In the genomic region with DNA sequence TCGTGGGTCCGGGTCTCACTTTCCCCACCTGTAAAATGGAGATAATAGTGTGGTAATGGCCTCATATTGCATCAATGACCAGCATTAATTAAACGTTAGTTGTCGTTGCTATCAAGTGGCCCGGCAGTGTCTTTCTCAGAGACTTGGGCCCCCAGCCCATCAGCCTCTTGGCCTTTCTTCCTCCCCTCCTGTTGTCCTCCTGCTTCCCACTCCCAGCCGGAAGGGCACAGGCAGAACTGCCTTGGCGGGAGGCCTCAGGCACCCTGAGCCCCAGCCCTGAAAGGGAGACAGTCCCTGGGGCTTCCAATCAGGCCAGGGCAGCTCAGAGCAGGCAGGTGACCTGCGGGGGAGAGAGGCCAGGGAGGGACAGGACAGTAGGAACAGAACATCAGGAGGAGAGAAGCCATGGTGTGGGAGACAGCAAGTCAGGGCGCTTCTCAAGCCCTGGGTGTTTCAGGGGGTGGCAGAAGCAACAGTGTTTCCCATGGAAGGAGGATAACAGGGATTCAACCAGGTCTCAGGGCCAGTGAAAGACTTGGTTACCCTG, we compare ENCODE assay signal across 24 cellular contexts. TPM values are rescaled to one million over a fixed set of nuclear protein-coding genes. Genes with fewer than 3 reads are reported as not detected.
DNase-seq lines count a peak whose midpoint lies in the region; ATAC-seq lines count a peak whose summit lies in the region.
"Had no signal": no experiment of that assay in that cellular context is flagged by ENCODE, and none has a peak within 500 bp of the region (broad histone marks: within the 10 kb centered on the region; RNA-seq: fewer than 3 reads in every experiment).

No MANE protein-coding gene starts in this region.

- no peaks in the 10 kb centered on the region for H3K36me3 Mint-ChIP-seq in activated T-cell treated with anti-CD3 and anti-CD28 coated beads, Interleukin-2, amount 50 U/mL, for 72 hours (ENCODE audit: insufficient read depth in 2 of 2)
- H3K36me3 Mint-ChIP-seq in effector memory CD8-positive, alpha-beta T cell (ENCODE audit: insufficient read depth) = peaks cover 8% of the 10 kb centered on the region

- H3K4me1 ChIP-seq in neuronal stem cell (ENCODE audit: control insufficient read depth in 2 of 2, insufficient read depth in 1 of 2, low read depth in 1 of 2, low read length in 2 of 2) = peaks cover 5% of the 10 kb centered on the region in 2 donors
- H3K4me1 ChIP-seq: SJCRH30 had no signal

- H3K4me3 ChIP-seq in neuronal stem cell (ENCODE audit: low read length in 2 of 2) = no peak overlapping the region
- H3K4me3 ChIP-seq: Peyer's patch, SJCRH30 had no signal

- peaks cover 35% of the 10 kb centered on the region for H3K4me1 Mint-ChIP-seq in activated T-cell treated with anti-CD3 and anti-CD28 coated beads, Interleukin-2, amount 50 U/mL, for 72 hours (ENCODE audit: low read depth)
- peaks cover 39 to 40% of the 10 kb centered on the region in 2 donors for H3K4me1 Mint-ChIP-seq in effector memory CD8-positive, alpha-beta T cell (ENCODE audit: low read depth in 2 of 2)

- H3K4ac ChIP-seq in neuronal stem cell (ENCODE audit: low read length) = no peak overlapping the region

- no peak overlapping the region for H3K4me3 Mint-ChIP-seq in activated T-cell treated with anti-CD3 and anti-CD28 coated beads, Interleukin-2, amount 50 U/mL, for 72 hours
- H3K4me3 Mint-ChIP-seq in effector memory CD8-positive, alpha-beta T cell = no peak overlapping the region
- H3K4me3 Mint-ChIP-seq: HFFc6 had no signal

- H3K18ac ChIP-seq in neuronal stem cell (ENCODE audit: low read length) = peak overlapping the region; percentile 44

- H2AK5ac ChIP-seq in neuronal stem cell (ENCODE audit: low read depth, low read length) = no peak overlapping the region

- peak overlapping the region; percentile 20 for H3K27ac Mint-ChIP-seq in activated T-cell treated with anti-CD3 and anti-CD28 coated beads, Interleukin-2, amount 50 U/mL, for 72 hours
- H3K27ac Mint-ChIP-seq in effector memory CD8-positive, alpha-beta T cell = peak overlapping the region; percentile 10 to 91
- H3K27ac Mint-ChIP-seq: HFFc6 had no signal

- H3K27me3 Mint-ChIP-seq in activated T-cell treated with anti-CD3 and anti-CD28 coated beads, Interleukin-2, amount 50 U/mL, for 72 hours (ENCODE audit: low read depth) = no peaks in the 10 kb centered on the region
- H3K27me3 Mint-ChIP-seq in effector memory CD8-positive, alpha-beta T cell = no peaks in the 10 kb centered on the region

- no peak overlapping the region for H3K27ac ChIP-seq in neuronal stem cell (replicated peaks; ENCODE audit: low read length)
- H3K27ac ChIP-seq: 22Rv1, C4-2B, Peyer's patch, SJCRH30 had no signal

- H3K9me3 ChIP-seq in neuronal stem cell (replicated peaks in 1 of 2; ENCODE audit: control insufficient read depth in 2 of 2, insufficient read depth in 1 of 2, low read depth in 1 of 2, low read length in 2 of 2) = peaks cover under 1% of the 10 kb centered on the region in 2 donors
- H3K9me3 ChIP-seq: Peyer's patch, SJCRH30 had no signal

- peaks cover 4 to 23% of the 10 kb centered on the region in 2 donors for H3K36me3 ChIP-seq in neuronal stem cell (replicated peaks in 1 of 2; ENCODE audit: control insufficient read depth in 2 of 2, insufficient read depth in 2 of 2, low read length in 2 of 2)

- no peak for DNase-seq in activated T-cell treated with anti-CD3 and anti-CD28 coated beads, Interleukin-2, amount 50 U/mL, for 72 hours
- DNase-seq in activated T-cell treated with anti-CD3 and anti-CD28 coated beads for 4 hours (no peak), neuronal stem cell (ENCODE audit: low spot score) (no peak), cortex of kidney (lab: John Stamatoyannopoulos, UW) (no peak), NAMALWA (ENCODE audit: low spot score) (no peak), left ventricle myocardium superior (no peak), NCI-H1930 (lab: John Stamatoyannopoulos, UW) (no peak)
- no peak for DNase-seq in effector memory CD8-positive, alpha-beta T cell
- DNase-seq: AML-193, DMS53, GDM1, HFFc6, MM.1S, NCI-H1092, NCI-H1436 treated with DMSO at 0.1 percent for 48 hours, NCI-H2029 treated with DMSO at 0.1 percent for 48 hours, NCI-H524 treated with DMSO at 0.1 percent for 48 hours, NCI-H82, Peyer's patch, SJCRH30 had no signal

- no CpG with 5 or more reads among the region's 9 CpGs for WGBS in neuronal stem cell (ENCODE audit: extremely low coverage in 2 of 2, insufficient read length in 2 of 2, insufficient replicate concordance in 1 of 2), 2 donors

- intact Hi-C loops in left ventricle myocardium superior (cut with micrococcal nuclease) = no loop called here

- H3K27me3 ChIP-seq in neuronal stem cell (ENCODE audit: control insufficient read depth in 3 of 3, insufficient read depth in 3 of 3, low read depth in 1 of 3, low read length in 3 of 3) = no peaks in the 10 kb centered on the region
- H3K27me3 ChIP-seq: Peyer's patch, SJCRH30 had no signal

- H2AFZ ChIP-seq in neuronal stem cell (ENCODE audit: low read length) = no peak overlapping the region

- no peak overlapping the region for H2BK12ac ChIP-seq in neuronal stem cell (ENCODE audit: low read length)

- no peak overlapping the region for H3K9ac ChIP-seq in neuronal stem cell (ENCODE audit: low read depth, low read length, poor library complexity)

- H3K4me2 ChIP-seq in neuronal stem cell (ENCODE audit: insufficient read depth, low read length, poor library complexity, severe bottlenecking) = no peak overlapping the region

- H3K23ac ChIP-seq in neuronal stem cell (ENCODE audit: low read depth, low read length, poor library complexity) = no peak overlapping the region

- H2BK5ac ChIP-seq in neuronal stem cell (ENCODE audit: low read length) = peak overlapping the region; percentile 71

- H4K91ac ChIP-seq in neuronal stem cell (ENCODE audit: low read depth, low read length, poor library complexity) = no peak overlapping the region

- peak overlapping the region; percentile 56 for H3K14ac ChIP-seq in neuronal stem cell (ENCODE audit: low read length)

- H4K8ac ChIP-seq in neuronal stem cell (ENCODE audit: low read depth, low read length) = no peak overlapping the region

- ATAC-seq in activated T-cell treated with anti-CD3 and anti-CD28 coated beads, Interleukin-2, amount 50 U/mL, for 72 hours (replicated peaks in 1 of 2) = no peak
- no peak for ATAC-seq in effector memory CD8-positive, alpha-beta T cell (replicated peaks)
- no peak for ATAC-seq in left ventricle myocardium superior

- no peak overlapping the region for H2BK15ac ChIP-seq in neuronal stem cell (ENCODE audit: low read length)

- H3K79me1 ChIP-seq in neuronal stem cell (ENCODE audit: low read depth, low read length) = peaks cover 32% of the 10 kb centered on the region

- no peaks in the 10 kb centered on the region for H3K9me3 Mint-ChIP-seq in activated T-cell treated with anti-CD3 and anti-CD28 coated beads, Interleukin-2, amount 50 U/mL, for 72 hours
- H3K9me3 Mint-ChIP-seq in effector memory CD8-positive, alpha-beta T cell = no peaks in the 10 kb centered on the region
- H3K9me3 Mint-ChIP-seq: HFFc6 had no signal

- H2BK120ac ChIP-seq in neuronal stem cell (ENCODE audit: low read depth, low read length) = no peak overlapping the region

RNA-seq across cellular contexts. Expression of a gene that starts 4.6 kb away (rescaled TPM):
- 10 to 100 TPM; 25.3 to 37.9 TPM for total RNA-seq in activated T-cell treated with anti-CD3 and anti-CD28 coated beads, Interleukin-2, amount 50 U/mL, for 72 hours
- 38.8 TPM for polyA plus RNA-seq in neuronal stem cell (2013, experiment 1 of 2)
- 39.8 TPM for polyA plus RNA-seq in neuronal stem cell (2013, experiment 2 of 2)
- 26.2 TPM for total RNA-seq in left ventricle myocardium superior

RNA-seq across cellular contexts. Expression of a gene that starts 10.5 kb away (rescaled TPM):
- not detected for total RNA-seq in activated T-cell treated with anti-CD3 and anti-CD28 coated beads, Interleukin-2, amount 50 U/mL, for 72 hours
- 0.04 TPM for polyA plus RNA-seq in neuronal stem cell (2013, experiment 1 of 2)
- polyA plus RNA-seq in neuronal stem cell (2013, experiment 2 of 2) = 0.04 TPM
- 0.94 TPM for total RNA-seq in left ventricle myocardium superior
- total RNA-seq: LHCN-M2, SJCRH30 had no signal
- polyA plus RNA-seq: AG04450 had no signal
